15 cellular contexts compared by ENCODE assay signal in the genomic region with DNA sequence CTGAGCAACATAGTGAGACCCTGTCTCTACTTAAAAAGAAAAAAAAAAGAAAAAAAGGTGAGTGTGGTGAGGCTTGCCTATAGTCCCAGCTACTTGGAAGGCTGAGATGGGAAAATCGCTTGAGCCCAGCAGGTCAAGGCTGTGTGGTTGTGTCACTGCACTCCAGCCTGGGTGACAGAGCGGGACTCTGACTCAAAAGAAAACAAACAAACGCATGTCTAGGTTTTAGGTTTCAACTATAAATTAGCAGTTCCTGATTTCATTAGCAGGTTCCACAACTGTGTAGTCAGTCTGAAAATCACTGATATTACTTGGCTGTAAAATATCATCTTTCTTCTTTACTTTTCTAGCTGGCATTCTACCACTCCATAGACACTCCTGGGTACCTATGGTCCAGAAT.
DNase-seq lines count a peak whose midpoint lies in the region; ATAC-seq and TF ChIP-seq lines count a peak whose summit lies in the region.
"Had no signal": no experiment of that assay in that cellular context is flagged by ENCODE, and none has a peak within 500 bp of the region (broad histone marks: within the 10 kb centered on the region; RNA-seq: fewer than 3 reads in every experiment).

No MANE protein-coding gene starts in this region.

- no peak overlapping the region for H3K4me3 ChIP-seq in aorta (ENCODE audit: low read length in 2 of 2)

- H3K4me1 Mint-ChIP-seq in activated T-cell treated with anti-CD3 and anti-CD28 coated beads, Interleukin-2, amount 50 U/mL, for 72 hours (ENCODE audit: low read depth): no peaks in the 10 kb centered on the region

- no peak for DNase-seq in stimulated activated naive CD4-positive, alpha-beta T cell treated with Interleukin-2 at 50 U/mL for 16 hours (lab: John Stamatoyannopoulos, UW)
- DNase-seq in aorta (no peak), inferior parietal cortex (ENCODE audit: extremely low spot score) (no peak)
- DNase-seq in activated T-cell treated with anti-CD3 and anti-CD28 coated beads, Interleukin-2, amount 50 U/mL, for 72 hours: no peak
- DNase-seq: BE2C; foreskin melanocyte; NCI-H1105 treated with DMSO at 0.1 percent for 48 hours; NCI-H69; stimulated activated CD4-positive, alpha-beta T cell treated with anti-CD3 and anti-CD28 coated beads, Interleukin-4, amount 100 ng/mL, for 24 hours had no signal

- H3K4me1 ChIP-seq in aorta (ENCODE audit: control insufficient read depth in 1 of 2, insufficient read depth in 2 of 2, low read length in 2 of 2): no peaks in the 10 kb centered on the region

- peaks cover 2 to 6% of the 10 kb centered on the region in 2 donors for H3K9me3 Mint-ChIP-seq in activated T-cell treated with anti-CD3 and anti-CD28 coated beads, Interleukin-2, amount 50 U/mL, for 72 hours
- H3K9me3 Mint-ChIP-seq: stimulated activated naive CD8-positive, alpha-beta T cell treated with anti-CD3 and anti-CD28 coated beads, Interleukin-15, Interleukin-2, amounts not matched to agents 100 ng/mL and 50 ng/mL, for 24 hours; T-helper 2 cell treated with Interferon-gamma antibody and Interleukin-4, amounts not matched to agents 5 μg/mL and 100 μg/mL, for 36 hours had no signal

- peak; percentile 51 for ATAC-seq in GM18517 (IDR thresholded peaks at IDR 0.05; ENCODE audit: unreplicated experiment)
- ATAC-seq in GM21515 (IDR thresholded peaks at IDR 0.05; ENCODE audit: unreplicated experiment): peak; percentile 56
- ATAC-seq in HG03045 (IDR thresholded peaks at IDR 0.05; ENCODE audit: unreplicated experiment): peak; percentile 71
- peak; percentile 43; the same call in 1 of the 3 replicates for ATAC-seq in SK-N-SH treated with all-trans-retinoic acid at 6 μM for 48 hours
- no peak for ATAC-seq in aorta (ENCODE audit: low FRiP score)
- no peak for ATAC-seq in activated T-cell treated with anti-CD3 and anti-CD28 coated beads, Interleukin-2, amount 50 U/mL, for 72 hours (replicated peaks in 1 of 2)

- intact Hi-C loops in aorta (cut with DNase I): no loop called here

- WGBS in aorta, 2 donors: 79 to 87% methylated on average over 3 of the region's 3 CpGs

- H3K27me3 Mint-ChIP-seq in activated T-cell treated with anti-CD3 and anti-CD28 coated beads, Interleukin-2, amount 50 U/mL, for 72 hours (ENCODE audit: low read depth): no peaks in the 10 kb centered on the region
- H3K27me3 Mint-ChIP-seq: stimulated activated naive CD8-positive, alpha-beta T cell treated with anti-CD3 and anti-CD28 coated beads, Interleukin-15, Interleukin-2, amounts not matched to agents 100 ng/mL and 50 ng/mL, for 24 hours had no signal

- H3K27me3 ChIP-seq in aorta (ENCODE audit: control insufficient read depth in 1 of 2, insufficient read depth in 2 of 2, low read length in 1 of 2): no peaks in the 10 kb centered on the region
- H3K27me3 ChIP-seq: BE2C had no signal

- no peak overlapping the region for H3K27ac Mint-ChIP-seq in activated T-cell treated with anti-CD3 and anti-CD28 coated beads, Interleukin-2, amount 50 U/mL, for 72 hours
- H3K27ac Mint-ChIP-seq: stimulated activated naive CD8-positive, alpha-beta T cell treated with anti-CD3 and anti-CD28 coated beads, Interleukin-15, Interleukin-2, amounts not matched to agents 100 ng/mL and 50 ng/mL, for 24 hours; T-helper 2 cell treated with Interferon-gamma antibody and Interleukin-4, amounts not matched to agents 5 μg/mL and 100 μg/mL, for 36 hours had no signal

- no peak overlapping the region for H3K4me3 Mint-ChIP-seq in activated T-cell treated with anti-CD3 and anti-CD28 coated beads, Interleukin-2, amount 50 U/mL, for 72 hours
- H3K4me3 Mint-ChIP-seq: stimulated activated naive CD8-positive, alpha-beta T cell treated with anti-CD3 and anti-CD28 coated beads, Interleukin-15, Interleukin-2, amounts not matched to agents 100 ng/mL and 50 ng/mL, for 24 hours; T-helper 2 cell treated with Interferon-gamma antibody and Interleukin-4, amounts not matched to agents 5 μg/mL and 100 μg/mL, for 36 hours had no signal

- H3K36me3 ChIP-seq in aorta (ENCODE audit: control insufficient read depth in 1 of 2, insufficient read depth in 2 of 2, low read length in 1 of 2): no peaks in the 10 kb centered on the region
- H3K36me3 ChIP-seq: BE2C had no signal

- no peaks in the 10 kb centered on the region for H3K36me3 Mint-ChIP-seq in activated T-cell treated with anti-CD3 and anti-CD28 coated beads, Interleukin-2, amount 50 U/mL, for 72 hours (ENCODE audit: insufficient read depth in 2 of 2)

- no peaks in the 10 kb centered on the region for H3K9me3 ChIP-seq in aorta (ENCODE audit: control insufficient read depth, low read length)
- H3K9me3 ChIP-seq: BE2C had no signal

- H3K27ac ChIP-seq in aorta (ENCODE audit: low read depth in 1 of 2, low read length in 2 of 2): no peak overlapping the region

TF ChIP-seq in SK-N-SH treated with all-trans-retinoic acid at 6 μM for 48 hours, 23 proteins besides CTCF, POLR2A, EP300 and RAD21:
- TF ChIP-seq GLIS3 (CRISPR knock-in tag; IDR thresholded peaks at IDR 0.05): no peak
- TF ChIP-seq, protein P1, sequence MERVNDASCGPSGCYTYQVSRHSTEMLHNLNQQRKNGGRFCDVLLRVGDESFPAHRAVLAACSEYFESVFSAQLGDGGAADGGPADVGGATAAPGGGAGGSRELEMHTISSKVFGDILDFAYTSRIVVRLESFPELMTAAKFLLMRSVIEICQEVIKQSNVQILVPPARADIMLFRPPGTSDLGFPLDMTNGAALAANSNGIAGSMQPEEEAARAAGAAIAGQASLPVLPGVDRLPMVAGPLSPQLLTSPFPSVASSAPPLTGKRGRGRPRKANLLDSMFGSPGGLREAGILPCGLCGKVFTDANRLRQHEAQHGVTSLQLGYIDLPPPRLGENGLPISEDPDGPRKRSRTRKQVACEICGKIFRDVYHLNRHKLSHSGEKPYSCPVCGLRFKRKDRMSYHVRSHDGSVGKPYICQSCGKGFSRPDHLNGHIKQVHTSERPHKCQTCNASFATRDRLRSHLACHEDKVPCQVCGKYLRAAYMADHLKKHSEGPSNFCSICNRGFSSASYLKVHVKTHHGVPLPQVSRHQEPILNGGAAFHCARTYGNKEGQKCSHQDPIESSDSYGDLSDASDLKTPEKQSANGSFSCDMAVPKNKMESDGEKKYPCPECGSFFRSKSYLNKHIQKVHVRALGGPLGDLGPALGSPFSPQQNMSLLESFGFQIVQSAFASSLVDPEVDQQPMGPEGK (CRISPR knock-in tag; IDR thresholded peaks at IDR 0.05; ENCODE audit: borderline replicate concordance): no peak
- TF ChIP-seq ZNF70 (CRISPR knock-in tag; IDR thresholded peaks at IDR 0.05): no peak
- no peak for TF ChIP-seq OSR1 (CRISPR knock-in tag; IDR thresholded peaks at IDR 0.05)
- TF ChIP-seq CSDC2 (CRISPR knock-in tag; IDR thresholded peaks at IDR 0.05): no peak
- no peak for TF ChIP-seq SNAI2 (CRISPR knock-in tag; IDR thresholded peaks at IDR 0.05)
- TF ChIP-seq ZC3H10 (CRISPR knock-in tag; IDR thresholded peaks at IDR 0.05): no peak

Comparison
In these comparisons a context has a peak if more than half of its experiments do, and no peak if none do; other contexts are left out.
1. ATAC-seq: peak in GM18517 (single experiment), GM21515 (single experiment), HG03045 (single experiment) and SK-N-SH treated with all-trans-retinoic acid at 6 μM for 48 hours (single experiment); none in aorta (single experiment) and activated T-cell treated with anti-CD3 and anti-CD28 coated beads, Interleukin-2, amount 50 U/mL, for 72 hours (0 of 2).